17 cellular contexts compared by ENCODE assay signal in the genomic region with DNA sequence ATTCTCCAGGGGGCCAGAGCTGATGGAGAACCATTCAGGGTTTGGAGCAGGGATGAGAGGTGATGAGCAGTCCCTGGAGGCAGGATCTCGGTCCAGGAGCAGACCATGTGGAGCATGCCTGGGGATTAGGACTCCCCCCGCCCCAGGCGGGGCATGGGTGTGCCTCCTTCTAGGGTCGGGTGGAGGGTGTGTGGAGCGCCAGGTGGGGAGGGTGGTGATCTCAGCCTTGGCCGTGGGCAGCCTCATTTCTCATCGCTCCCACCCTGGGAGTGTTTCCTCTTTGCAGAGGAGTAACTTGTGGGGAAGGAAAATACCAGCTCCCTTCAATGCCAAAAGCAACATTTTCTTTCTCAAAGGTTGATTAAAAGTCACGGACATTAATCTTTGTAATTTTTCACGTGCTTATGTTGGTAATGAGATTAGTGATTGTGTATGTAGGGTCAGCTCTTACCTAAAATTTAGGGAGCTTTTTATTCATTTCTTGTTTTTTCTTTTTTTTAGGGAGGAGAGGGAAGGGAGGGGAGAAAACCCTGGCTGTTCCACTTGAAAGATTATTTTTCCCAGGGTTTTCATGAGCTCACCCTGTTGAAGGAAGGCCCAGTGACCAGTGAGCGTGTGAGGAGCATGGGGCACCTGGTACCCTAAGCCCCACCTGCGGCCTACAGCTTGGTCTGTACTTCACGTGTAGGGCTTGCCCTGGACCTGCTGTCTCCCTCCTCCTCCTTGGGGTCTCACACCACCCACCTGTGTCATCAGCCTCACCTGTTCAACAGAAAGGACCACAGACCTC. TPM values are rescaled to one million over a fixed set of nuclear protein-coding genes. Genes with fewer than 3 reads are reported as not detected.
A peak's percentile ranks its signal among the peaks of the same experiment; 100 is the strongest.
DNase-seq lines count a peak whose midpoint lies in the region; ATAC-seq, FAIRE-seq and TF ChIP-seq lines count a peak whose summit lies in the region.
"Had no signal": no experiment of that assay in that cellular context is flagged by ENCODE, and none has a peak within 500 bp of the region (broad histone marks: within the 10 kb centered on the region; RNA-seq: fewer than 3 reads in every experiment).

No MANE protein-coding gene starts in this region.

- no peak overlapping the region for H3K4ac ChIP-seq in mesendoderm (ENCODE audit: low read depth, low read length)

- no peaks in the 10 kb centered on the region for H3K36me3 Mint-ChIP-seq in stimulated activated memory B cell treated with anti-CD40 and anti-IgM and Interleukin-4, amounts not matched to agents 10 μg/mL and 1 μg/mL and 100 μg/mL, for 72 hours

- H3K4me3 Mint-ChIP-seq in stimulated activated memory B cell treated with anti-CD40 and anti-IgM and Interleukin-4, amounts not matched to agents 10 μg/mL and 1 μg/mL and 100 μg/mL, for 72 hours = no peak overlapping the region
- H3K4me3 Mint-ChIP-seq: HFFc6 had no signal

- H4K20me1 ChIP-seq in endothelial cell of umbilical vein (replicated peaks; ENCODE audit: control insufficient read depth, extremely low read depth, insufficient read depth, low read length) = no peaks in the 10 kb centered on the region

- CTCF ChIA-PET in endothelial cell of umbilical vein (lab: Charles Lee) = interaction anchor here (1.0 to 2.5 kb wide), 4 partner anchors 9 to 88 kb away, joined by 3 to 6 read pairs (median 4); no protein-coding TSS in a partner anchor

- no peak overlapping the region for H3K27ac Mint-ChIP-seq in stimulated activated memory B cell treated with anti-CD40 and anti-IgM and Interleukin-4, amounts not matched to agents 10 μg/mL and 1 μg/mL and 100 μg/mL, for 72 hours
- H3K27ac Mint-ChIP-seq: HFFc6 had no signal

- no peaks in the 10 kb centered on the region for H3K36me3 ChIP-seq in endothelial cell of umbilical vein (ENCODE audit: control insufficient read depth in 2 of 2, extremely low read depth in 1 of 2, insufficient read depth in 2 of 2, low read length in 2 of 2)
- no peaks in the 10 kb centered on the region for H3K36me3 ChIP-seq in kidney (ENCODE audit: control insufficient read depth in 1 of 2, insufficient read depth in 2 of 2, low read length in 2 of 2)
- no peaks in the 10 kb centered on the region for H3K36me3 ChIP-seq in suprapubic skin
- H3K36me3 ChIP-seq in mesendoderm (ENCODE audit: control insufficient read depth, insufficient read depth, low read length) = no peaks in the 10 kb centered on the region
- H3K36me3 ChIP-seq: adrenal gland, prostate gland, stomach had no signal

- H2BK5ac ChIP-seq in mesendoderm (ENCODE audit: low read length) = no peak overlapping the region

- H3K9me1 ChIP-seq in endothelial cell of umbilical vein (replicated peaks; ENCODE audit: control insufficient read depth, extremely low read depth, insufficient read depth, low read length) = no peaks in the 10 kb centered on the region

- no peak overlapping the region for H2AFZ ChIP-seq in endothelial cell of umbilical vein (ENCODE audit: low read depth, low read length)

- 33% methylated on average over 12 of the region's 12 CpGs for WGBS in suprapubic skin
- WGBS in mesendoderm (ENCODE audit: extremely low coverage, insufficient coverage, low lambda C conversion rate) = no CpG with 5 or more reads among the region's 12 CpGs

- peaks cover 9% of the 10 kb centered on the region for H3K27me3 Mint-ChIP-seq in stimulated activated memory B cell treated with anti-CD40 and anti-IgM and Interleukin-4, amounts not matched to agents 10 μg/mL and 1 μg/mL and 100 μg/mL, for 72 hours

- H3K79me1 ChIP-seq in mesendoderm (ENCODE audit: low read length) = peaks cover 2% of the 10 kb centered on the region

- FAIRE-seq in endothelial cell of umbilical vein (lab: Jason Lieb, UNC) (no peak), kidney (lab: Jason Lieb, UNC) (no peak)

- dilution Hi-C loops in endothelial cell of umbilical vein (cut with MboI; ENCODE audit: extremely low pct_ligation_motif_present, low sequenced_read_pairs) = no loop called here

- no peak for ATAC-seq in stimulated activated memory B cell treated with anti-CD40 and anti-IgM and Interleukin-4, amounts not matched to agents 10 μg/mL and 1 μg/mL and 100 μg/mL, for 72 hours

- no peak for TF ChIP-seq CTCF in endothelial cell of umbilical vein (IDR thresholded peaks at IDR 0.05; ENCODE audit: extremely low read depth in 1 of 2, insufficient read depth in 1 of 2, low read depth in 1 of 2, low read length in 2 of 2)
- no peak for TF ChIP-seq CTCF in kidney (IDR thresholded peaks at IDR 0.05; ENCODE audit: borderline replicate concordance, extremely low read depth, insufficient read depth)
- no peak for TF ChIP-seq CTCF in suprapubic skin (IDR thresholded peaks at IDR 0.05)

- no peaks in the 10 kb centered on the region for H3K9me3 ChIP-seq in endothelial cell of umbilical vein (replicated peaks; ENCODE audit: control insufficient read depth, insufficient read depth, low read length)
- H3K9me3 ChIP-seq in kidney (ENCODE audit: control insufficient read depth in 1 of 2, low read length in 2 of 2) = no peaks in the 10 kb centered on the region
- H3K9me3 ChIP-seq in suprapubic skin = no peaks in the 10 kb centered on the region
- H3K9me3 ChIP-seq: adrenal gland, prostate gland, stomach had no signal

- no peak overlapping the region for H3K23ac ChIP-seq in mesendoderm (ENCODE audit: low read length)

- no peak for TF ChIP-seq POLR2A in endothelial cell of umbilical vein (IDR thresholded peaks at IDR 0.05; ENCODE audit: low read depth, low read length)
- TF ChIP-seq POLR2A in suprapubic skin (IDR thresholded peaks at IDR 0.05) = no peak

- POLR2A ChIA-PET in endothelial cell of umbilical vein (lab: Charles Lee) = no interaction called here

- no peak overlapping the region for H4K5ac ChIP-seq in mesendoderm (ENCODE audit: low read length)

- H3K4me2 ChIP-seq in endothelial cell of umbilical vein (ENCODE audit: insufficient read depth, low read length) = no peak overlapping the region
- H3K4me2 ChIP-seq in mesendoderm (ENCODE audit: low read length) = no peak overlapping the region

- H3K56ac ChIP-seq in mesendoderm (ENCODE audit: low read length) = no peak overlapping the region

- H3K27ac ChIP-seq in endothelial cell of umbilical vein (ENCODE audit: insufficient read depth, low read depth, low read length) (no peak overlapping the region), kidney (ENCODE audit: low read depth in 2 of 2, low read length in 2 of 2) (no peak overlapping the region), suprapubic skin (peak overlapping the region; percentile 47), mesendoderm (ENCODE audit: low read depth, low read length) (no peak overlapping the region)
- H3K27ac ChIP-seq: adrenal gland, prostate gland had no signal

- H3K9ac ChIP-seq in endothelial cell of umbilical vein (replicated peaks; ENCODE audit: extremely low read depth, insufficient read depth, low read length) (no peak overlapping the region), kidney (ENCODE audit: low read length in 2 of 2) (no peak overlapping the region), mesendoderm (ENCODE audit: low read length) (no peak overlapping the region)

- no peak overlapping the region for H2AK5ac ChIP-seq in mesendoderm (ENCODE audit: low read length)

- no peaks in the 10 kb centered on the region for H3K4me1 Mint-ChIP-seq in stimulated activated memory B cell treated with anti-CD40 and anti-IgM and Interleukin-4, amounts not matched to agents 10 μg/mL and 1 μg/mL and 100 μg/mL, for 72 hours

- DNase-seq in NCI-H524 (lab: John Stamatoyannopoulos, UW) (peak; percentile 52 to 81), endothelial cell of umbilical vein (ENCODE audit: low read depth, low spot score) (peak; percentile 40), kidney (peak; percentile 80), suprapubic skin (ENCODE audit: low spot score in 2 of 2) (no peak), mesendoderm (no peak), GM03348 (ENCODE audit: low spot score) (no peak), NCI-H526 (lab: John Stamatoyannopoulos, UW) (no peak)
- DNase-seq: activated CD4-positive, alpha-beta T cell treated with anti-CD3 and anti-CD28 coated beads, Interleukin-2, amount 50 U/mL, for 48 hours; activated T-cell treated with anti-CD3 and anti-CD28 coated beads, Interleukin-2, amount 50 U/mL, for 48 hours; adrenal gland; DMS153; HFFc6; NCI-H1092; NCI-H2171; stomach had no signal

- H2BK15ac ChIP-seq in mesendoderm (replicated peaks; ENCODE audit: low read depth) = no peak overlapping the region

- H3K27me3 ChIP-seq in endothelial cell of umbilical vein (ENCODE audit: control insufficient read depth in 2 of 2, insufficient read depth in 2 of 2, low read length in 2 of 2) (peaks cover 24 to 25% of the 10 kb centered on the region in 2 experiments), suprapubic skin (no peaks in the 10 kb centered on the region), mesendoderm (ENCODE audit: insufficient read depth, low read length, poor library complexity) (no peaks in the 10 kb centered on the region)
- H3K27me3 ChIP-seq: adrenal gland had no signal

- H3K4me1 ChIP-seq in endothelial cell of umbilical vein (ENCODE audit: control insufficient read depth, extremely low read depth, insufficient read depth, low read length) (no peaks in the 10 kb centered on the region), kidney (ENCODE audit: control insufficient read depth in 1 of 2, insufficient read depth in 1 of 2, low read depth in 1 of 2, low read length in 2 of 2) (no peaks in the 10 kb centered on the region), suprapubic skin (peaks cover 41% of the 10 kb centered on the region), mesendoderm (ENCODE audit: control insufficient read depth, low read depth, low read length) (peaks cover 10% of the 10 kb centered on the region)
- H3K4me1 ChIP-seq: adrenal gland, prostate gland had no signal

- H3K18ac ChIP-seq in mesendoderm (ENCODE audit: low read length) = no peak overlapping the region

- H3K79me2 ChIP-seq in endothelial cell of umbilical vein (ENCODE audit: control insufficient read depth, insufficient read depth, low read length) (no peaks in the 10 kb centered on the region), mesendoderm (ENCODE audit: control insufficient read depth, insufficient read depth, low read length) (no peaks in the 10 kb centered on the region)

- BruUV-seq in endothelial cell of umbilical vein (replicated peaks; lab: Mats Ljungman, UMichigan) = no TSS peak

- no peaks in the 10 kb centered on the region for H3K9me3 Mint-ChIP-seq in stimulated activated memory B cell treated with anti-CD40 and anti-IgM and Interleukin-4, amounts not matched to agents 10 μg/mL and 1 μg/mL and 100 μg/mL, for 72 hours
- H3K9me3 Mint-ChIP-seq: HFFc6 had no signal

- H4K8ac ChIP-seq in mesendoderm (ENCODE audit: low read depth, low read length) = no peak overlapping the region

- no peak for TF ChIP-seq EP300 in suprapubic skin (IDR thresholded peaks at IDR 0.05)

- intact Hi-C loops in endothelial cell of umbilical vein (cut with micrococcal nuclease) = no loop called here
- intact Hi-C loops in kidney (cut with DNase I) = no loop called here

- no peak overlapping the region for H2BK120ac ChIP-seq in mesendoderm (ENCODE audit: low read depth, low read length)

- H3K4me3 ChIP-seq in endothelial cell of umbilical vein (replicated peaks in 1 of 3; ENCODE audit: insufficient read depth in 1 of 3, low read depth in 1 of 3, low read length in 3 of 3) (no peak overlapping the region), kidney (ENCODE audit: low read length in 2 of 2) (no peak overlapping the region), suprapubic skin (no peak overlapping the region), mesendoderm (ENCODE audit: low read length) (no peak overlapping the region)
- H3K4me3 ChIP-seq: adrenal gland, prostate gland, stomach had no signal

RNA-seq across cellular contexts. Expression of a gene that starts 11.0 kb away (rescaled TPM):
- total RNA-seq in endothelial cell of umbilical vein (0.07 and 1.4 TPM in 2 replicates), kidney (43.4 TPM), suprapubic skin (10 to 100 TPM; 25.3 to 93.8 (median 47.6) TPM)
- polyA plus RNA-seq in endothelial cell of umbilical vein (1.9 and 2.3 TPM in 2 replicates), kidney (ENCODE audit: insufficient read depth, low read depth, low replicate concordance) (3.2 TPM)
- 0.65 and 1.4 TPM in 2 replicates for polyA plus RNA-seq in endothelial cell of umbilical vein (2011; cell fraction: cytosol; rRNA removed)
- 0.61 and 1.0 TPM in 2 replicates for polyA plus RNA-seq in endothelial cell of umbilical vein (2011; cell fraction: nucleus; rRNA removed)
- polyA plus RNA-seq in endothelial cell of umbilical vein (2012) = 0.23 and 0.85 TPM in 2 replicates
- 0.68 and 0.91 TPM in 2 replicates for polyA minus RNA-seq in endothelial cell of umbilical vein
- polyA minus RNA-seq in endothelial cell of umbilical vein (2011; cell fraction: cytosol; rRNA and poly(A)+ RNA removed) = not detected
- polyA minus RNA-seq in endothelial cell of umbilical vein (2011; cell fraction: nucleus; rRNA and poly(A)+ RNA removed) = 0.14 and 0.67 TPM in 2 replicates
- polyA plus RNA-seq in mesendoderm (2013, experiment 1 of 2) = 5.7 TPM
- polyA plus RNA-seq in mesendoderm (2013, experiment 2 of 2) = 5.4 TPM

Comparison
In these comparisons a context has a peak if more than half of its experiments do, and no peak if none do; other contexts are left out.
1. DNase-seq: peak in NCI-H524 (2 of 2), endothelial cell of umbilical vein (single experiment) and kidney (single experiment); none in suprapubic skin (0 of 2), mesendoderm (single experiment), GM03348 (single experiment) and NCI-H526 (0 of 2).
2. RNA of a gene that starts 11.0 kb away (total RNA-seq): 25.3 to 93.8 TPM in suprapubic skin and 43.4 TPM in kidney (single experiment); 0.07 to 1.4 TPM in endothelial cell of umbilical vein; every median in the first group is over 10 times any median in the second.